ENCODE assay signal across 1 cellular context in the genomic region with DNA sequence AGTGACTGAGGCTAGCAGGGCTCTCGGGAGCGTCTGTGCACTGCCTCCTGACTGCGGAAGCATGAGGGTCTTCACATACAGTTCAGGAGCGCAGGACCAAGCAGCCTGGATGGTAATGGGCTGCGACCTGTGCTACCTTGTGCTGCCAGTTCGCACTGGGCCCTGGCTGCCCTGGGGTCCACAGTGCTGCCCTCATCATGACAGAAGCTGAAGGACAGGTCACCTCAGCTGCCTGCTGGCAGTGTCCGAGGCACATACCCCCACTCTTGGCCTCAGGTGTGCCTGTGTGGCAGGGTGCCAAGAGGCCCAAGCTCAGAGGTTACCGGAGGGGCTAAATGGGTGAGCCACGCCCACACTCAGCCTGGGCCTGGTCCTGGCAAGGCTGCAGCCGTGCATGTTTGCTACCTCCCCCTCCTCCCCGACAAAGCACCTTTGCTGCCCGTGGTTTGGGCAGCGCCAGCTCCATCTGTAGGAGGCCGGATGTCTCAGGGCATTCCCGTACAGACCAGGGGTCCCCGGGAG.
TF ChIP-seq lines count a peak whose summit lies in the region.

No MANE protein-coding gene starts in this region.

TF ChIP-seq in HEK293, 187 proteins besides CTCF, POLR2A, EP300 and RAD21 (continued from another document and continues in another):
- TF ChIP-seq GLIS1 (tag by site-specific recombination; IDR thresholded peaks at IDR 0.05) (no peak), ZFP37 (tag by site-specific recombination; IDR thresholded peaks at IDR 0.05) (no peak), OSR2 (tag by site-specific recombination; IDR thresholded peaks at IDR 0.05) (no peak), ZNF501 (tag by site-specific recombination; IDR thresholded peaks at IDR 0.05) (no peak), ZEB2 (tag by site-specific recombination; IDR thresholded peaks at IDR 0.05) (no peak), ZFP3 (tag by site-specific recombination; IDR thresholded peaks at IDR 0.05; ENCODE audit: low read depth) (no peak), KLF16 (tag by site-specific recombination; IDR thresholded peaks at IDR 0.05) (no peak), ZXDB (tag by site-specific recombination; IDR thresholded peaks at IDR 0.05) (peak; percentile 25; the same call in 1 of the 2 replicates), ZNF292 (tag by site-specific recombination; IDR thresholded peaks at IDR 0.05; ENCODE audit: borderline replicate concordance, low read depth) (no peak), ZNF175 (tag by site-specific recombination; IDR thresholded peaks at IDR 0.05) (no peak), ZNF707 (tag by site-specific recombination; IDR thresholded peaks at IDR 0.05) (no peak), ZFP41 (tag by site-specific recombination; IDR thresholded peaks at IDR 0.05; ENCODE audit: borderline replicate concordance) (no peak), ZNF404 (tag by site-specific recombination; IDR thresholded peaks at IDR 0.05) (no peak), ZNF530 (tag by site-specific recombination; IDR thresholded peaks at IDR 0.05; ENCODE audit: low read depth) (no peak), KLF1 (tag by site-specific recombination; IDR thresholded peaks at IDR 0.05) (peak; percentile 53), ZNF266 (tag by site-specific recombination; IDR thresholded peaks at IDR 0.05; ENCODE audit: low read depth) (no peak), ZNF391 (tag by site-specific recombination; IDR thresholded peaks at IDR 0.05; ENCODE audit: borderline replicate concordance, low read depth) (no peak), ZNF10 (tag by site-specific recombination; IDR thresholded peaks at IDR 0.05) (no peak), SP7 (tag by site-specific recombination; IDR thresholded peaks at IDR 0.05) (no peak), ZNF830 (tag by site-specific recombination; IDR thresholded peaks at IDR 0.05; ENCODE audit: low read depth) (no peak), ZNF843 (tag by site-specific recombination; IDR thresholded peaks at IDR 0.05) (no peak), EGR2 (tag by site-specific recombination; IDR thresholded peaks at IDR 0.05; ENCODE audit: low read depth) (0 out of 2 replicates have a peak, but pooled peaks have one; percentile 23), ZNF555 (tag by site-specific recombination; conservative IDR thresholded peaks at IDR 0.05) (no peak), ZSCAN16 (tag by site-specific recombination; IDR thresholded peaks at IDR 0.05) (no peak), ZNF423 (tag by site-specific recombination; IDR thresholded peaks at IDR 0.05) (no peak), ZFHX2 (tag by site-specific recombination; conservative IDR thresholded peaks at IDR 0.05) (peak; percentile 61), ZNF2 (tag by site-specific recombination; IDR thresholded peaks at IDR 0.05) (peak; percentile 60; the same call in 1 of the 2 replicates), ZNF174 (tag by site-specific recombination; IDR thresholded peaks at IDR 0.05) (no peak), ZNF785 (tag by site-specific recombination; IDR thresholded peaks at IDR 0.05) (no peak), ZNF624 (tag by site-specific recombination; IDR thresholded peaks at IDR 0.05) (no peak), ZNF223 (tag by site-specific recombination; IDR thresholded peaks at IDR 0.05) (peak; percentile 92)
- TF ChIP-seq, protein P1, sequence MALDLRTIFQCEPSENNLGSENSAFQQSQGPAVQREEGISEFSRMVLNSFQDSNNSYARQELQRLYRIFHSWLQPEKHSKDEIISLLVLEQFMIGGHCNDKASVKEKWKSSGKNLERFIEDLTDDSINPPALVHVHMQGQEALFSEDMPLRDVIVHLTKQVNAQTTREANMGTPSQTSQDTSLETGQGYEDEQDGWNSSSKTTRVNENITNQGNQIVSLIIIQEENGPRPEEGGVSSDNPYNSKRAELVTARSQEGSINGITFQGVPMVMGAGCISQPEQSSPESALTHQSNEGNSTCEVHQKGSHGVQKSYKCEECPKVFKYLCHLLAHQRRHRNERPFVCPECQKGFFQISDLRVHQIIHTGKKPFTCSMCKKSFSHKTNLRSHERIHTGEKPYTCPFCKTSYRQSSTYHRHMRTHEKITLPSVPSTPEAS (tag by site-specific recombination; IDR thresholded peaks at IDR 0.05), result no peak
- TF ChIP-seq, protein P2, sequence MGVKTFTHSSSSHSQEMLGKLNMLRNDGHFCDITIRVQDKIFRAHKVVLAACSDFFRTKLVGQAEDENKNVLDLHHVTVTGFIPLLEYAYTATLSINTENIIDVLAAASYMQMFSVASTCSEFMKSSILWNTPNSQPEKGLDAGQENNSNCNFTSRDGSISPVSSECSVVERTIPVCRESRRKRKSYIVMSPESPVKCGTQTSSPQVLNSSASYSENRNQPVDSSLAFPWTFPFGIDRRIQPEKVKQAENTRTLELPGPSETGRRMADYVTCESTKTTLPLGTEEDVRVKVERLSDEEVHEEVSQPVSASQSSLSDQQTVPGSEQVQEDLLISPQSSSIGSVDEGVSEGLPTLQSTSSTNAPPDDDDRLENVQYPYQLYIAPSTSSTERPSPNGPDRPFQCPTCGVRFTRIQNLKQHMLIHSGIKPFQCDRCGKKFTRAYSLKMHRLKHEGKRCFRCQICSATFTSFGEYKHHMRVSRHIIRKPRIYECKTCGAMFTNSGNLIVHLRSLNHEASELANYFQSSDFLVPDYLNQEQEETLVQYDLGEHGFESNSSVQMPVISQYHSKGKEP (tag by site-specific recombination; IDR thresholded peaks at IDR 0.05), result no peak
- TF ChIP-seq, protein P3, sequence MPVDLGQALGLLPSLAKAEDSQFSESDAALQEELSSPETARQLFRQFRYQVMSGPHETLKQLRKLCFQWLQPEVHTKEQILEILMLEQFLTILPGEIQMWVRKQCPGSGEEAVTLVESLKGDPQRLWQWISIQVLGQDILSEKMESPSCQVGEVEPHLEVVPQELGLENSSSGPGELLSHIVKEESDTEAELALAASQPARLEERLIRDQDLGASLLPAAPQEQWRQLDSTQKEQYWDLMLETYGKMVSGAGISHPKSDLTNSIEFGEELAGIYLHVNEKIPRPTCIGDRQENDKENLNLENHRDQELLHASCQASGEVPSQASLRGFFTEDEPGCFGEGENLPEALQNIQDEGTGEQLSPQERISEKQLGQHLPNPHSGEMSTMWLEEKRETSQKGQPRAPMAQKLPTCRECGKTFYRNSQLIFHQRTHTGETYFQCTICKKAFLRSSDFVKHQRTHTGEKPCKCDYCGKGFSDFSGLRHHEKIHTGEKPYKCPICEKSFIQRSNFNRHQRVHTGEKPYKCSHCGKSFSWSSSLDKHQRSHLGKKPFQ (tag by site-specific recombination; IDR thresholded peaks at IDR 0.05), result 0 out of 2 replicates have a peak, but pooled peaks have one; percentile 31
- TF ChIP-seq, protein P4, sequence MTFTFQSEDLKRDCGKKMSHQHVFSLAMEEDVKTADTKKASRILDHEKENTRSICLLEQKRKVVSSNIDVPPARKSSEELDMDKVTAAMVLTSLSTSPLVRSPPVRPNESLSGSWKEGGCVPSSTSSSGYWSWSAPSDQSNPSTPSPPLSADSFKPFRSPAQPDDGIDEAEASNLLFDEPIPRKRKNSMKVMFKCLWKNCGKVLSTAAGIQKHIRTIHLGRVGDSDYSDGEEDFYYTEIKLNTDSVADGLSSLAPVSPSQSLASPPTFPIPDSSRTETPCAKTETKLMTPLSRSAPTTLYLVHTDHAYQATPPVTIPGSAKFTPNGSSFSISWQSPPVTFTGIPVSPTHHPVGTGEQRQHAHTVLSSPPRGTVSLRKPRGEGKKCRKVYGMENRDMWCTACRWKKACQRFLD (tag by site-specific recombination; IDR thresholded peaks at IDR 0.05), result no peak
- TF ChIP-seq, protein P5, sequence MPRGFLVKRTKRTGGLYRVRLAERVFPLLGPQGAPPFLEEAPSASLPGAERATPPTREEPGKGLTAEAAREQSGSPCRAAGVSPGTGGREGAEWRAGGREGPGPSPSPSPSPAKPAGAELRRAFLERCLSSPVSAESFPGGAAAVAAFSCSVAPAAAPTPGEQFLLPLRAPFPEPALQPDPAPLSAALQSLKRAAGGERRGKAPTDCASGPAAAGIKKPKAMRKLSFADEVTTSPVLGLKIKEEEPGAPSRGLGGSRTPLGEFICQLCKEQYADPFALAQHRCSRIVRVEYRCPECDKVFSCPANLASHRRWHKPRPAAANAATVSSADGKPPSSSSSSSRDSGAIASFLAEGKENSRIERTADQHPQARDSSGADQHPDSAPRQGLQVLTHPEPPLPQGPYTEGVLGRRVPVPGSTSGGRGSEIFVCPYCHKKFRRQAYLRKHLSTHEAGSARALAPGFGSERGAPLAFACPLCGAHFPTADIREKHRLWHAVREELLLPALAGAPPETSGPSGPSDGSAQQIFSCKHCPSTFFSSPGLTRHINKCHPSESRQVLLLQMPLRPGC (tag by site-specific recombination; IDR thresholded peaks at IDR 0.05), result no peak
- TF ChIP-seq, protein P6, sequence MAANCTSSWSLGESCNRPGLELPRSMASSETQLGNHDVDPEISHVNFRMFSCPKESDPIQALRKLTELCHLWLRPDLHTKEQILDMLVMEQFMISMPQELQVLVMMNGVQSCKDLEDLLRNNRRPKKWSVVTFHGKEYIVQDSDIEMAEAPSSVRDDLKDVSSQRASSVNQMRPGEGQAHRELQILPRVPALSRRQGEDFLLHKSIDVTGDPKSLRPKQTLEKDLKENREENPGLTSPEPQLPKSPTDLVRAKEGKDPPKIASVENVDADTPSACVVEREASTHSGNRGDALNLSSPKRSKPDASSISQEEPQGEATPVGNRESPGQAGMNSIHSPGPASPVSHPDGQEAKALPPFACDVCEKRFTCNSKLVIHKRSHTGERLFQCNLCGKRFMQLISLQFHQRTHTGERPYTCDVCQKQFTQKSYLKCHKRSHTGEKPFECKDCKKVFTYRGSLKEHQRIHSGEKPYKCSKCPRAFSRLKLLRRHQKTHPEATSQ (tag by site-specific recombination; IDR thresholded peaks at IDR 0.05), result no peak
- TF ChIP-seq, protein P7, sequence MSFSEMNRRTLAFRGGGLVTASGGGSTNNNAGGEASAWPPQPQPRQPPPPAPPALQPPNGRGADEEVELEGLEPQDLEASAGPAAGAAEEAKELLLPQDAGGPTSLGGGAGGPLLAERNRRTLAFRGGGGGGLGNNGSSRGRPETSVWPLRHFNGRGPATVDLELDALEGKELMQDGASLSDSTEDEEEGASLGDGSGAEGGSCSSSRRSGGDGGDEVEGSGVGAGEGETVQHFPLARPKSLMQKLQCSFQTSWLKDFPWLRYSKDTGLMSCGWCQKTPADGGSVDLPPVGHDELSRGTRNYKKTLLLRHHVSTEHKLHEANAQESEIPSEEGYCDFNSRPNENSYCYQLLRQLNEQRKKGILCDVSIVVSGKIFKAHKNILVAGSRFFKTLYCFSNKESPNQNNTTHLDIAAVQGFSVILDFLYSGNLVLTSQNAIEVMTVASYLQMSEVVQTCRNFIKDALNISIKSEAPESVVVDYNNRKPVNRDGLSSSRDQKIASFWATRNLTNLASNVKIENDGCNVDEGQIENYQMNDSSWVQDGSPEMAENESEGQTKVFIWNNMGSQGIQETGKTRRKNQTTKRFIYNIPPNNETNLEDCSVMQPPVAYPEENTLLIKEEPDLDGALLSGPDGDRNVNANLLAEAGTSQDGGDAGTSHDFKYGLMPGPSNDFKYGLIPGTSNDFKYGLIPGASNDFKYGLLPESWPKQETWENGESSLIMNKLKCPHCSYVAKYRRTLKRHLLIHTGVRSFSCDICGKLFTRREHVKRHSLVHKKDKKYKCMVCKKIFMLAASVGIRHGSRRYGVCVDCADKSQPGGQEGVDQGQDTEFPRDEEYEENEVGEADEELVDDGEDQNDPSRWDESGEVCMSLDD (tag by site-specific recombination; IDR thresholded peaks at IDR 0.05), result no peak
- TF ChIP-seq, protein P8, sequence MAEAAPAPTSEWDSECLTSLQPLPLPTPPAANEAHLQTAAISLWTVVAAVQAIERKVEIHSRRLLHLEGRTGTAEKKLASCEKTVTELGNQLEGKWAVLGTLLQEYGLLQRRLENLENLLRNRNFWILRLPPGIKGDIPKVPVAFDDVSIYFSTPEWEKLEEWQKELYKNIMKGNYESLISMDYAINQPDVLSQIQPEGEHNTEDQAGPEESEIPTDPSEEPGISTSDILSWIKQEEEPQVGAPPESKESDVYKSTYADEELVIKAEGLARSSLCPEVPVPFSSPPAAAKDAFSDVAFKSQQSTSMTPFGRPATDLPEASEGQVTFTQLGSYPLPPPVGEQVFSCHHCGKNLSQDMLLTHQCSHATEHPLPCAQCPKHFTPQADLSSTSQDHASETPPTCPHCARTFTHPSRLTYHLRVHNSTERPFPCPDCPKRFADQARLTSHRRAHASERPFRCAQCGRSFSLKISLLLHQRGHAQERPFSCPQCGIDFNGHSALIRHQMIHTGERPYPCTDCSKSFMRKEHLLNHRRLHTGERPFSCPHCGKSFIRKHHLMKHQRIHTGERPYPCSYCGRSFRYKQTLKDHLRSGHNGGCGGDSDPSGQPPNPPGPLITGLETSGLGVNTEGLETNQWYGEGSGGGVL (tag by site-specific recombination; IDR thresholded peaks at IDR 0.05), result no peak
- TF ChIP-seq, protein P9, sequence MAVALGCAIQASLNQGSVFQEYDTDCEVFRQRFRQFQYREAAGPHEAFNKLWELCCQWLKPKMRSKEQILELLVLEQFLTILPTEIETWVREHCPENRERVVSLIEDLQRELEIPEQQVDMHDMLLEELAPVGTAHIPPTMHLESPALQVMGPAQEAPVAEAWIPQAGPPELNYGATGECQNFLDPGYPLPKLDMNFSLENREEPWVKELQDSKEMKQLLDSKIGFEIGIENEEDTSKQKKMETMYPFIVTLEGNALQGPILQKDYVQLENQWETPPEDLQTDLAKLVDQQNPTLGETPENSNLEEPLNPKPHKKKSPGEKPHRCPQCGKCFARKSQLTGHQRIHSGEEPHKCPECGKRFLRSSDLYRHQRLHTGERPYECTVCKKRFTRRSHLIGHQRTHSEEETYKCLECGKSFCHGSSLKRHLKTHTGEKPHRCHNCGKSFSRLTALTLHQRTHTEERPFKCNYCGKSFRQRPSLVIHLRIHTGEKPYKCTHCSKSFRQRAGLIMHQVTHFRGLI (tag by site-specific recombination; IDR thresholded peaks at IDR 0.05), result no peak
- TF ChIP-seq, protein P10, sequence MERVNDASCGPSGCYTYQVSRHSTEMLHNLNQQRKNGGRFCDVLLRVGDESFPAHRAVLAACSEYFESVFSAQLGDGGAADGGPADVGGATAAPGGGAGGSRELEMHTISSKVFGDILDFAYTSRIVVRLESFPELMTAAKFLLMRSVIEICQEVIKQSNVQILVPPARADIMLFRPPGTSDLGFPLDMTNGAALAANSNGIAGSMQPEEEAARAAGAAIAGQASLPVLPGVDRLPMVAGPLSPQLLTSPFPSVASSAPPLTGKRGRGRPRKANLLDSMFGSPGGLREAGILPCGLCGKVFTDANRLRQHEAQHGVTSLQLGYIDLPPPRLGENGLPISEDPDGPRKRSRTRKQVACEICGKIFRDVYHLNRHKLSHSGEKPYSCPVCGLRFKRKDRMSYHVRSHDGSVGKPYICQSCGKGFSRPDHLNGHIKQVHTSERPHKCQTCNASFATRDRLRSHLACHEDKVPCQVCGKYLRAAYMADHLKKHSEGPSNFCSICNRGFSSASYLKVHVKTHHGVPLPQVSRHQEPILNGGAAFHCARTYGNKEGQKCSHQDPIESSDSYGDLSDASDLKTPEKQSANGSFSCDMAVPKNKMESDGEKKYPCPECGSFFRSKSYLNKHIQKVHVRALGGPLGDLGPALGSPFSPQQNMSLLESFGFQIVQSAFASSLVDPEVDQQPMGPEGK (tag by site-specific recombination; IDR thresholded peaks at IDR 0.05), result no peak
